In the genomic region with DNA sequence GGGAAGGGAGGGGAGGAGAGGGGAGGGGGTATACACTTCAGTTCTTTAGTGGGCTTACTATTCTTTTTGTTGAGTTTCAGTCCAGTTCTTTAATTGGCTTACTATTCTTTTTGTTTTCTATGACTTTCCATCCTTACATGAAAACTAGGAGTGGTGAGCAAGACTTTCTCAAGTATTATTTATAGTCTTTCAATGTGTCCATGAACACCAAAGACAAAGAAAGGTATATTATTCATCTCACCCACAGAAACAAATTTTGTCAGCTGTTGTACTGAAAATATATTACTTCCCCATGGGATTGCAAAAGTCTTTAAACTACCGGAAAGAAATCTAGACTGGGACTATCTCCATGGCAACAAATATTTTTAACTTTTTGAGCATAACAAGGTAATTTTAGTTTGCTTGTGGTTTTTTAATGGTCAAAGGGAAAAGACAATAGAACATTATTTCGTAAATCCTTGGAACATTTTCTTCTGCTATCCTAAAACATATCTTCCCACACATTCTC, we compare ENCODE assay signal across 1 cellular context.
TF ChIP-seq lines count a peak whose summit lies in the region.

No MANE protein-coding gene starts in this region.

TF ChIP-seq in GM12878, 131 proteins besides CTCF, POLR2A, EP300 and RAD21 (continued from another document):
- TF ChIP-seq, protein P1, sequence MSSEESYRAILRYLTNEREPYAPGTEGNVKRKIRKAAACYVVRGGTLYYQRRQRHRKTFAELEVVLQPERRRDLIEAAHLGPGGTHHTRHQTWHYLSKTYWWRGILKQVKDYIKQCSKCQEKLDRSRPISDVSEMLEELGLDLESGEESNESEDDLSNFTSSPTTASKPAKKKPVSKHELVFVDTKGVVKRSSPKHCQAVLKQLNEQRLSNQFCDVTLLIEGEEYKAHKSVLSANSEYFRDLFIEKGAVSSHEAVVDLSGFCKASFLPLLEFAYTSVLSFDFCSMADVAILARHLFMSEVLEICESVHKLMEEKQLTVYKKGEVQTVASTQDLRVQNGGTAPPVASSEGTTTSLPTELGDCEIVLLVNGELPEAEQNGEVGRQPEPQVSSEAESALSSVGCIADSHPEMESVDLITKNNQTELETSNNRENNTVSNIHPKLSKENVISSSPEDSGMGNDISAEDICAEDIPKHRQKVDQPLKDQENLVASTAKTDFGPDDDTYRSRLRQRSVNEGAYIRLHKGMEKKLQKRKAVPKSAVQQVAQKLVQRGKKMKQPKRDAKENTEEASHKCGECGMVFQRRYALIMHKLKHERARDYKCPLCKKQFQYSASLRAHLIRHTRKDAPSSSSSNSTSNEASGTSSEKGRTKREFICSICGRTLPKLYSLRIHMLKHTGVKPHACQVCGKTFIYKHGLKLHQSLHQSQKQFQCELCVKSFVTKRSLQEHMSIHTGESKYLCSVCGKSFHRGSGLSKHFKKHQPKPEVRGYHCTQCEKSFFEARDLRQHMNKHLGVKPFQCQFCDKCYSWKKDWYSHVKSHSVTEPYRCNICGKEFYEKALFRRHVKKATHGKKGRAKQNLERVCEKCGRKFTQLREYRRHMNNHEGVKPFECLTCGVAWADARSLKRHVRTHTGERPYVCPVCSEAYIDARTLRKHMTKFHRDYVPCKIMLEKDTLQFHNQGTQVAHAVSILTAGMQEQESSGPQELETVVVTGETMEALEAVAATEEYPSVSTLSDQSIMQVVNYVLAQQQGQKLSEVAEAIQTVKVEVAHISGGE (CRISPR knock-in tag; IDR thresholded peaks at IDR 0.05): no peak
- TF ChIP-seq, protein P2, sequence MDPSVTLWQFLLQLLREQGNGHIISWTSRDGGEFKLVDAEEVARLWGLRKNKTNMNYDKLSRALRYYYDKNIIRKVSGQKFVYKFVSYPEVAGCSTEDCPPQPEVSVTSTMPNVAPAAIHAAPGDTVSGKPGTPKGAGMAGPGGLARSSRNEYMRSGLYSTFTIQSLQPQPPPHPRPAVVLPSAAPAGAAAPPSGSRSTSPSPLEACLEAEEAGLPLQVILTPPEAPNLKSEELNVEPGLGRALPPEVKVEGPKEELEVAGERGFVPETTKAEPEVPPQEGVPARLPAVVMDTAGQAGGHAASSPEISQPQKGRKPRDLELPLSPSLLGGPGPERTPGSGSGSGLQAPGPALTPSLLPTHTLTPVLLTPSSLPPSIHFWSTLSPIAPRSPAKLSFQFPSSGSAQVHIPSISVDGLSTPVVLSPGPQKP (IDR thresholded peaks at IDR 0.05; ENCODE audit: low read depth, low read length): no peak
